Comparison of ENCODE assay signal across 7 cellular contexts in genomic region chr2:20052229-20052871, GRCh38. TPM values are rescaled to one million over a fixed set of nuclear protein-coding genes. Genes with fewer than 3 reads are reported as not detected.
DNase-seq lines count a peak whose midpoint lies in the region; ATAC-seq, FAIRE-seq and TF ChIP-seq lines count a peak whose summit lies in the region.

No MANE protein-coding gene starts in this region.

- no peaks in the 10 kb centered on the region for H3K9me3 ChIP-seq in hepatocyte (ENCODE audit: low read depth)

- peaks cover 20% of the 10 kb centered on the region for H3K4me1 ChIP-seq in hepatocyte (ENCODE audit: insufficient read depth)

- peaks cover 10% of the 10 kb centered on the region for H3K27me3 Mint-ChIP-seq in glutamatergic neuron (ENCODE audit: unreplicated experiment)

- H3K4me2 ChIP-seq in hepatocyte, result peak overlapping the region; percentile 74

- no peak overlapping the region for H3K4me3 Mint-ChIP-seq in glutamatergic neuron (ENCODE audit: unreplicated experiment)

- no peak for ATAC-seq in esophagus mucosa

- FAIRE-seq in RCC 7860 (lab: Jason Lieb, UNC), result no peak

- H3K27me3 ChIP-seq in hepatocyte, result no peaks in the 10 kb centered on the region

- no peaks in the 10 kb centered on the region for H3K36me3 Mint-ChIP-seq in glutamatergic neuron (ENCODE audit: unreplicated experiment)

- no peaks in the 10 kb centered on the region for H3K9me2 ChIP-seq in hepatocyte (replicated peaks; ENCODE audit: insufficient read depth)

- TF ChIP-seq CTCF in hepatocyte (IDR thresholded peaks at IDR 0.05; ENCODE audit: poor library complexity) (no peak), glutamatergic neuron (IDR thresholded peaks at IDR 0.05; ENCODE audit: partially characterized antibody, unreplicated experiment) (no peak)

- H2AFZ ChIP-seq in hepatocyte, result peak overlapping the region; percentile 1

- H3K4me1 Mint-ChIP-seq in glutamatergic neuron (ENCODE audit: low read depth, unreplicated experiment), result peaks cover 12% of the 10 kb centered on the region

- peaks cover 30% of the 10 kb centered on the region for H4K20me1 ChIP-seq in hepatocyte (ENCODE audit: insufficient read depth, poor library complexity, severe bottlenecking)

- H3K9me3 Mint-ChIP-seq in glutamatergic neuron (ENCODE audit: unreplicated experiment), result peaks cover 9% of the 10 kb centered on the region

- WGBS in hepatocyte (ENCODE audit: low lambda C conversion rate, missing lambda C conversion rate), result 3% methylated on average over 10 of the region's 10 CpGs

- no peaks in the 10 kb centered on the region for H3K36me3 ChIP-seq in hepatocyte (replicated peaks; ENCODE audit: insufficient read depth, low read depth)

- peak overlapping the region; percentile 7 for H3K4me3 ChIP-seq in hepatocyte

- no peak overlapping the region for H3K27ac Mint-ChIP-seq in glutamatergic neuron (ENCODE audit: unreplicated experiment)

- DNase-seq in HCEC 1CT (peak; percentile 69), RCC 7860 (ENCODE audit: low spot score) (peak; percentile 38), hepatocyte (ENCODE audit: low spot score) (peak; percentile 46), superior temporal gyrus (ENCODE audit: extremely low spot score) (peak; percentile 44), glutamatergic neuron (no peak), KG1 (lab: John Stamatoyannopoulos, UW) (no peak)

- peaks cover 36% of the 10 kb centered on the region for H3K79me2 ChIP-seq in hepatocyte

- H3K27ac ChIP-seq in hepatocyte, result peak overlapping the region; percentile 95

RNA-seq across cellular contexts. Expression of gene LAPTM4A, which starts 0.9 kb away (rescaled TPM):
- total RNA-seq in hepatocyte (255 and 338 TPM in 2 replicates), esophagus mucosa (85.4 TPM), glutamatergic neuron (ENCODE audit: unreplicated experiment) (147 TPM)
- 455 and 484 TPM in 2 replicates for polyA plus RNA-seq in hepatocyte

RNA-seq across cellular contexts. Expression of gene MATN3, which starts 39.9 kb away (rescaled TPM):
- total RNA-seq in hepatocyte, result 2.3 and 3.5 TPM in 2 replicates
- 6.0 and 6.8 TPM in 2 replicates for polyA plus RNA-seq in hepatocyte
- total RNA-seq in esophagus mucosa, result 0.56 TPM
- total RNA-seq in glutamatergic neuron (ENCODE audit: unreplicated experiment), result 0.32 TPM

Comparison
In these comparisons a context has a peak if more than half of its experiments do, and no peak if none do; other contexts are left out.
1. DNase-seq: peak in HCEC 1CT (single experiment), RCC 7860 (single experiment), hepatocyte (single experiment) and superior temporal gyrus (single experiment); none in glutamatergic neuron (single experiment) and KG1 (single experiment).